Comparison of ENCODE assay signal across 1 cellular context in genomic region chr7:149147072-149147729, GRCh38.
TF ChIP-seq lines count a peak whose summit lies in the region.

Gene ZNF398 (plus strand): TSS chr7:149147453. CDS start chr7:149147743, 290 bp downstream.

TF ChIP-seq in K562, 482 proteins besides CTCF, POLR2A, EP300 and RAD21 (continued from another document and continues in another):
- TF ChIP-seq UBTF (IDR thresholded peaks at IDR 0.05; ENCODE audit: borderline replicate concordance in 1 of 2, low read depth in 2 of 2, low read length in 2 of 2) (peak; percentile 64 to 72; a peak in 3 of 4 replicates), SOX6 (IDR thresholded peaks at IDR 0.05) (peak; percentile 53; the same call in 1 of the 2 replicates), HCFC1 (IDR thresholded peaks at IDR 0.05; ENCODE audit: low read depth, low read length) (peak; percentile 74), HIVEP1 (CRISPR knock-in tag; IDR thresholded peaks at IDR 0.05) (no peak), ID3 (CRISPR knock-in tag; IDR thresholded peaks at IDR 0.05) (no peak), ID3 (tag; IDR thresholded peaks at IDR 0.05) (peak; percentile 84), CC2D1A (IDR thresholded peaks at IDR 0.05) (0 out of 2 replicates have a peak, but pooled peaks have one; percentile 19), ZSCAN29 (IDR thresholded peaks at IDR 0.05) (no peak; the same call in 1 of the 2 replicates), MED1 (CRISPR knock-in tag; IDR thresholded peaks at IDR 0.05; ENCODE audit: borderline replicate concordance) (0 out of 2 replicates have a peak, but pooled peaks have one; percentile 92), ATF7 (IDR thresholded peaks at IDR 0.05) (peak; percentile 51; the same call in 1 of the 2 replicates), SAFB (IDR thresholded peaks at IDR 0.05; ENCODE audit: borderline replicate concordance, low read depth, low read length) (peak; percentile 69; the same call in 1 of the 2 replicates), ZNF639 (CRISPR knock-in tag; conservative IDR thresholded peaks at IDR 0.05 in 1 of 2, IDR thresholded peaks at IDR 0.05 in 1 of 2) (peak in 1 of 2 experiments; percentile 100; a peak in 2 of 4 replicates), MEF2D (tag; conservative IDR thresholded peaks at IDR 0.05; ENCODE audit: low read depth) (0 out of 2 replicates have a peak, but pooled peaks have one; percentile 42), PTRF (tag; IDR thresholded peaks at IDR 0.05) (no peak), ARNT (IDR thresholded peaks at IDR 0.05) (peak in 1 of 2 experiments; percentile 53; a peak in 1 of 4 replicates), ZNF584 (CRISPR knock-in tag; IDR thresholded peaks at IDR 0.05; ENCODE audit: low read depth) (no peak), CBX1 (IDR thresholded peaks at IDR 0.05; ENCODE audit: low read depth) (peak; percentile 86; the same call in 1 of the 2 replicates), TOE1 (IDR thresholded peaks at IDR 0.05; ENCODE audit: borderline replicate concordance) (0 out of 2 replicates have a peak, but pooled peaks have one; percentile 38), TOE1 (CRISPR knock-in tag; IDR thresholded peaks at IDR 0.05; ENCODE audit: borderline replicate concordance, low read depth) (no peak), FOXJ2 (tag; IDR thresholded peaks at IDR 0.05) (0 out of 2 replicates have a peak, but pooled peaks have one; percentile 69), MITF (IDR thresholded peaks at IDR 0.05) (0 out of 2 replicates have a peak, but pooled peaks have one; percentile 37), CEBPB (tag; IDR thresholded peaks at IDR 0.05) (no peak), IRF1 (CRISPR knock-in tag; IDR thresholded peaks at IDR 0.05; ENCODE audit: borderline replicate concordance) (no peak), NFATC3 (IDR thresholded peaks at IDR 0.05) (peak; percentile 78; the same call in 1 of the 2 replicates), ZHX1 (conservative IDR thresholded peaks at IDR 0.05; ENCODE audit: low read length) (peak; percentile 64; the same call in 1 of the 2 replicates), RB1 (IDR thresholded peaks at IDR 0.05; ENCODE audit: low read depth) (peak; percentile 97), GTF2E2 (tag; IDR thresholded peaks at IDR 0.05) (no peak; the same call in 1 of the 2 replicates), CTBP1 (IDR thresholded peaks at IDR 0.05; ENCODE audit: borderline replicate concordance) (peak; percentile 92), CCNT2 (IDR thresholded peaks at IDR 0.05; ENCODE audit: borderline replicate concordance, extremely low read depth, insufficient read length, low read depth, low read length) (peak; percentile 94), ZNF740 (CRISPR knock-in tag; IDR thresholded peaks at IDR 0.05) (peak; percentile 82), ZNF740 (tag; IDR thresholded peaks at IDR 0.05) (peak in 1 of 2 experiments; percentile 81; a peak in 1 of 4 replicates), CREB3L1 (IDR thresholded peaks at IDR 0.05; ENCODE audit: borderline replicate concordance, low read depth) (peak; percentile 78; the same call in 1 of the 2 replicates), ZNF232 (CRISPR knock-in tag; IDR thresholded peaks at IDR 0.05) (0 out of 2 replicates have a peak, but pooled peaks have one; percentile 29), RERE (CRISPR knock-in tag; IDR thresholded peaks at IDR 0.05; ENCODE audit: borderline replicate concordance) (no peak), E2F8 (IDR thresholded peaks at IDR 0.05; ENCODE audit: low read depth, partially characterized antibody) (peak; percentile 55), HDGF (IDR thresholded peaks at IDR 0.05) (peak; percentile 52; the same call in 1 of the 2 replicates)
